ENCODE assay signal across 31 cellular contexts in the genomic region with DNA sequence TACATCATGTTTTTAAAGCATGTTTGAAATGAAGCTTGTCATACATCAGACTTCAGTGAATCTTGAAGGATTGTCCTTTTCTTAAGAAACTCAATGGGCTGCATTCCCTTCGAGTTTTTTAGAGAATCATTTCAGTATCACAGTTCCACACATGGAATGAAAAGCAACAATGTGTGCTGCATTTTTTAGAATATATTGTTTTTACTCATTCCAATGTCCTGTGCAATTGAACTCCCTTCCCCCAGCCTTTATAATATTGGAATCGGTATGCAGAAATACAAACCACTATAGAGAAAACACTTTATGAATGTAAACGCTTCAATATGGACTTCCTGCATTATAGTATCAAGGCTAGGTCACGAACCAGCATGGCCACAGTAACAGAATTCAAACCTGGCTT.
DNase-seq lines count a peak whose midpoint lies in the region; ATAC-seq and TF ChIP-seq lines count a peak whose summit lies in the region.
"Had no signal": no experiment of that assay in that cellular context is flagged by ENCODE, and none has a peak within 500 bp of the region (broad histone marks: within the 10 kb centered on the region; RNA-seq: fewer than 3 reads in every experiment).

No MANE protein-coding gene starts in this region.

- intact Hi-C loops in vagina (cut with DNase I): no loop called here

- no peaks in the 10 kb centered on the region for H3K79me1 ChIP-seq in trophoblast cell (ENCODE audit: low read length)

- H3K27ac ChIP-seq in trophoblast cell (ENCODE audit: low read depth, low read length): no peak overlapping the region
- no peak overlapping the region for H3K27ac ChIP-seq in vagina
- H3K27ac ChIP-seq: 22Rv1; A549; BLaER1; BLaER1 treated with 17β-estradiol and CSF1 and Interleukin-3, amounts not matched to agents 10 nM and 100 nM; C4-2B had no signal

- DNase-seq in HS-27A (ENCODE audit: low read depth): peak; percentile 20
- DNase-seq in epithelial cell of esophagus (ENCODE audit: low read depth): peak; percentile 27
- DNase-seq in trophoblast cell: peak; percentile 60 to 95
- DNase-seq in vagina (ENCODE audit: extremely low spot score in 2 of 2): no peak
- DNase-seq in NCI-H526 (lab: John Stamatoyannopoulos, UW): no peak
- DNase-seq: 8988T; ACHN; AML-193; BE2C; C1 segment of cervical spinal cord; Caco-2; Calu3; CD4-positive, alpha-beta memory T cell; CD4-positive, alpha-beta T cell; CD4-positive, CD25-positive, alpha-beta regulatory T cell; CD8-positive, alpha-beta memory T cell; CD8-positive, alpha-beta T cell; COR-L47; DMS 273 treated with DMSO at 0.1 percent for 48 hours; DMS153; DMS53; DMS79; DMS79 treated with DMSO at 0.1 percent for 48 hours; DND-41; EL had no signal

- H3K4ac ChIP-seq in trophoblast cell (ENCODE audit: low read depth, low read length): no peak overlapping the region

- H3K9ac ChIP-seq in trophoblast cell (ENCODE audit: low read length): no peak overlapping the region
- H3K9ac ChIP-seq: BLaER1; BLaER1 treated with 17β-estradiol and CSF1 and Interleukin-3, amounts not matched to agents 10 nM and 100 nM had no signal

- no peak overlapping the region for H4K91ac ChIP-seq in trophoblast cell (ENCODE audit: low read depth, low read length)

- no peak overlapping the region for H3K18ac ChIP-seq in trophoblast cell (ENCODE audit: low read length)

- H3K4me1 ChIP-seq in trophoblast cell (ENCODE audit: control insufficient read depth in 1 of 2, insufficient read depth in 2 of 2, low read length in 2 of 2) (no peaks in the 10 kb centered on the region), vagina (no peaks in the 10 kb centered on the region)
- H3K4me1 ChIP-seq: A549; BE2C; BLaER1; BLaER1 treated with 17β-estradiol and CSF1 and Interleukin-3, amounts not matched to agents 10 nM and 100 nM; Caco-2 had no signal

- H3K27me3 ChIP-seq in trophoblast cell (ENCODE audit: insufficient read depth, low read length): no peaks in the 10 kb centered on the region
- H3K27me3 ChIP-seq in vagina: no peaks in the 10 kb centered on the region
- H3K27me3 ChIP-seq: BE2C; BLaER1; BLaER1 treated with 17β-estradiol and CSF1 and Interleukin-3, amounts not matched to agents 10 nM and 100 nM had no signal

- H3K36me3 ChIP-seq in trophoblast cell (ENCODE audit: control insufficient read depth in 1 of 2, insufficient read depth in 2 of 2, low read length in 2 of 2) (no peaks in the 10 kb centered on the region), vagina (no peaks in the 10 kb centered on the region)
- H3K36me3 ChIP-seq: BE2C; BLaER1; BLaER1 treated with 17β-estradiol and CSF1 and Interleukin-3, amounts not matched to agents 10 nM and 100 nM had no signal

- H2BK12ac ChIP-seq in trophoblast cell (ENCODE audit: low read length): no peak overlapping the region

- no peaks in the 10 kb centered on the region for H3K79me2 ChIP-seq in trophoblast cell (ENCODE audit: control insufficient read depth, insufficient read depth, low read length, poor library complexity)

- H2BK120ac ChIP-seq in trophoblast cell (ENCODE audit: insufficient read depth, low read length, poor library complexity): no peak overlapping the region

- WGBS in trophoblast cell (ENCODE audit: extremely low coverage, insufficient coverage, insufficient read length): no CpG with 5 or more reads among the region's 4 CpGs

- no peak overlapping the region for H4K8ac ChIP-seq in trophoblast cell (ENCODE audit: low read depth, low read length)

- H2AK5ac ChIP-seq in trophoblast cell (ENCODE audit: low read length): no peak overlapping the region

- ATAC-seq in GM21360 (IDR thresholded peaks at IDR 0.05; ENCODE audit: unreplicated experiment): no peak
- ATAC-seq: A549; CD8-positive, alpha-beta T cell had no signal

- H2BK5ac ChIP-seq in trophoblast cell (ENCODE audit: low read depth, low read length, poor library complexity): no peak overlapping the region

- TF ChIP-seq CTCF in epithelial cell of esophagus (IDR thresholded peaks at IDR 0.05; ENCODE audit: insufficient read depth, low read depth, low read length, missing control alignments): no peak
- no peak for TF ChIP-seq CTCF in vagina (IDR thresholded peaks at IDR 0.05)

- H3K4me3 ChIP-seq in epithelial cell of esophagus (ENCODE audit: low read length) (no peak overlapping the region), trophoblast cell (ENCODE audit: low read depth, low read length) (no peak overlapping the region), vagina (no peak overlapping the region)
- H3K4me3 ChIP-seq: A549; BLaER1; BLaER1 treated with 17β-estradiol and CSF1 and Interleukin-3, amounts not matched to agents 10 nM and 100 nM had no signal

- no peak overlapping the region for H3K23ac ChIP-seq in trophoblast cell (ENCODE audit: low read length)

- H3K4me2 ChIP-seq in trophoblast cell (ENCODE audit: low read length): no peak overlapping the region
- H3K4me2 ChIP-seq: A549; BLaER1; BLaER1 treated with 17β-estradiol and CSF1 and Interleukin-3, amounts not matched to agents 10 nM and 100 nM had no signal

- no peak overlapping the region for H3K14ac ChIP-seq in trophoblast cell (ENCODE audit: low read length)

- H2AFZ ChIP-seq in trophoblast cell (ENCODE audit: insufficient read depth, low read length, poor library complexity): no peak overlapping the region

- H3K9me3 ChIP-seq in trophoblast cell (ENCODE audit: insufficient read depth, low read depth, low read length) (no peaks in the 10 kb centered on the region), vagina (no peaks in the 10 kb centered on the region)
- H3K9me3 ChIP-seq: A549, BE2C, BLaER1 had no signal

- TF ChIP-seq POLR2A in vagina (IDR thresholded peaks at IDR 0.05): no peak

- H4K12ac ChIP-seq in trophoblast cell (ENCODE audit: low read depth, low read length): no peak overlapping the region

Comparison
In these comparisons a context has a peak if more than half of its experiments do, and no peak if none do; other contexts are left out.
1. DNase-seq: peak in HS-27A (single experiment), epithelial cell of esophagus (single experiment) and trophoblast cell (2 of 2); none in vagina (0 of 2) and NCI-H526 (0 of 2).